Comparison of ENCODE assay signal across 8 cellular contexts in genomic region chr12:110371408-110372055, GRCh38. TPM values are rescaled to one million over a fixed set of nuclear protein-coding genes. Genes with fewer than 3 reads are reported as not detected.
DNase-seq lines count a peak whose midpoint lies in the region; ATAC-seq and TF ChIP-seq lines count a peak whose summit lies in the region.

No MANE protein-coding gene starts in this region.

- peak; percentile 88 for DNase-seq in NCI-H345 treated with DMSO at 0.1 percent for 48 hours (lab: John Stamatoyannopoulos, UW; ENCODE audit: unreplicated experiment)
- DNase-seq in naive B cell = peak; percentile 53
- no peak for DNase-seq in type B pancreatic cell (ENCODE audit: extremely low spot score, unreplicated experiment)
- DNase-seq in midbrain (lab: John Stamatoyannopoulos, UW) = no peak
- no peak for DNase-seq in T1000 (lab: John Stamatoyannopoulos, UW)
- no peak for DNase-seq in DMS53 treated with DMSO at 0.1 percent for 48 hours (lab: John Stamatoyannopoulos, UW; ENCODE audit: unreplicated experiment)

- H3K9me3 Mint-ChIP-seq in naive B cell (no peaks in the 10 kb centered on the region), type B pancreatic cell (no peaks in the 10 kb centered on the region)

- H3K4me1 Mint-ChIP-seq in naive B cell (peaks cover 6 to 59% (median 20%) of the 10 kb centered on the region in 3 donors), type B pancreatic cell (ENCODE audit: unreplicated experiment) (peaks cover 4% of the 10 kb centered on the region)

- H3K27me3 Mint-ChIP-seq in naive B cell (no peaks in the 10 kb centered on the region), type B pancreatic cell (no peaks in the 10 kb centered on the region)

- TF ChIP-seq CTCF in type B pancreatic cell (conservative IDR thresholded peaks at IDR 0.05) = no peak

- ATAC-seq in GM18498 (IDR thresholded peaks at IDR 0.05; ENCODE audit: unreplicated experiment) = peak; percentile 65
- peak; percentile 68 for ATAC-seq in HG02588 (IDR thresholded peaks at IDR 0.05; ENCODE audit: unreplicated experiment)
- ATAC-seq in naive B cell (ENCODE audit: low read depth in 2 of 2) = peak; percentile 87 to 90

- H3K27ac Mint-ChIP-seq in naive B cell (peak overlapping the region in 5 of 6 donors; percentile 75 to 96 (median 87)), type B pancreatic cell (no peak overlapping the region)

- peak overlapping the region in 2 of 8 donors; percentile 33 to 35 for H3K4me3 Mint-ChIP-seq in naive B cell
- H3K4me3 Mint-ChIP-seq in type B pancreatic cell = no peak overlapping the region

- H3K36me3 Mint-ChIP-seq in naive B cell (peaks cover 14 to 22% of the 10 kb centered on the region in 2 donors), type B pancreatic cell (peaks cover 15% of the 10 kb centered on the region)

RNA-seq across cellular contexts. Expression of gene ANAPC7, which starts 32.0 kb away (rescaled TPM):
- polyA plus RNA-seq in naive B cell (ENCODE audit: low read depth in 6 of 6) = 10 to 100 TPM; 20.1 to 40.7 (median 25.1) TPM
- 49.6 and 77.8 TPM in 2 replicates for total RNA-seq in type B pancreatic cell (ENCODE audit: low replicate concordance)

Comparison
In these comparisons a context has a peak if more than half of its experiments do, and no peak if none do; other contexts are left out.
1. DNase-seq: peak in NCI-H345 treated with DMSO at 0.1 percent for 48 hours (single experiment) and naive B cell (single experiment); none in type B pancreatic cell (single experiment), midbrain (single experiment), T1000 (single experiment) and DMS53 treated with DMSO at 0.1 percent for 48 hours (single experiment).
2. Peak in every context shown above with its lines, with median percentiles within 50 percentile points of each other: ATAC-seq.